In genomic region chr21:14414932-14415508, GRCh38 we compare ENCODE assay signal across 28 cellular contexts. TPM values are rescaled to one million over a fixed set of nuclear protein-coding genes. Genes with fewer than 3 reads are reported as not detected.
DNase-seq lines count a peak whose midpoint lies in the region; ATAC-seq and TF ChIP-seq lines count a peak whose summit lies in the region.
"Had no signal": no experiment of that assay in that cellular context is flagged by ENCODE, and none has a peak within 500 bp of the region (broad histone marks: within the 10 kb centered on the region; RNA-seq: fewer than 3 reads in every experiment).

No MANE protein-coding gene starts in this region.

- H3K36me3 Mint-ChIP-seq in GM23338 (ENCODE audit: low read depth), result no peaks in the 10 kb centered on the region; the same call in 1 of the 3 replicates
- H3K36me3 Mint-ChIP-seq in naive B cell, result peaks cover 7 to 18% of the 10 kb centered on the region in 2 donors
- H3K36me3 Mint-ChIP-seq in CD4-positive, alpha-beta T cell (ENCODE audit: low read depth), result no peaks in the 10 kb centered on the region

- no peak for TF ChIP-seq CTCF in GM13977 (IDR thresholded peaks at IDR 0.05; ENCODE audit: extremely low read depth, insufficient read depth, missing control alignments)
- TF ChIP-seq CTCF in GM23338 (conservative IDR thresholded peaks at IDR 0.05; ENCODE audit: low read depth in 2 of 2), result no peak
- TF ChIP-seq CTCF in CD4-positive, alpha-beta T cell (IDR thresholded peaks at IDR 0.05), result no peak

- H3K27me3 ChIP-seq in GM23338 (ENCODE audit: insufficient read depth), result no peaks in the 10 kb centered on the region
- no peaks in the 10 kb centered on the region for H3K27me3 ChIP-seq in CD4-positive, alpha-beta T cell (ENCODE audit: control insufficient read depth, insufficient read depth, low read length)
- H3K27me3 ChIP-seq: SJSA1, uterus had no signal

- no peak overlapping the region for H3K4me2 ChIP-seq in GM23338
- H3K4me2 ChIP-seq: KMS-11 had no signal

- H3K4me3 ChIP-seq in GM23338, result no peak overlapping the region
- H3K4me3 ChIP-seq: SJSA1, skin epidermis, uterus had no signal

- peaks cover 21% of the 10 kb centered on the region for H3K9me3 ChIP-seq in CD4-positive, alpha-beta T cell (ENCODE audit: control insufficient read depth, low read length)
- H3K9me3 ChIP-seq: SJSA1 had no signal

- peaks cover 6% of the 10 kb centered on the region for H3K4me1 ChIP-seq in GM23338 (ENCODE audit: insufficient read depth)
- H3K4me1 ChIP-seq: SJSA1, uterus had no signal

- in situ Hi-C loops in GM13977 (cut with MboI; ENCODE audit: low pct_unique_long_range_greater_than_20kb, low sequenced_read_pairs, unreplicated experiment), result no loop called here

- no peaks in the 10 kb centered on the region for H3K79me2 ChIP-seq in GM23338 (replicated peaks; ENCODE audit: insufficient read depth)

- peak; percentile 10 for DNase-seq in GM13977 (ENCODE audit: low spot score)
- DNase-seq in GM23338 (ENCODE audit: low spot score), result no peak
- DNase-seq in NOMO-1 treated with dmso at 0.1 percent for 144 hours (lab: John Stamatoyannopoulos, UW; ENCODE audit: unreplicated experiment), result peak; percentile 14
- peak; percentile 4 for DNase-seq in naive B cell
- no peak for DNase-seq in activated CD4-positive, alpha-beta T cell treated with anti-CD3 and anti-CD28 coated beads, Interleukin-2, amount 50 U/mL, for 1 hour
- no peak for DNase-seq in CD4-positive, alpha-beta T cell
- DNase-seq: activated CD4-positive, alpha-beta memory T cell treated with anti-CD3 and anti-CD28 coated beads, Interleukin-2, amount 10 ng/mL, durations not matched to agents 7 days and 5 days; activated naive CD4-positive, alpha-beta T cell treated with Interleukin-2 at 50 U/mL for 16 hours; anterior cingulate cortex; caudate nucleus; DMS53; GDM1; glutamatergic neuron; kidney glomerular epithelial cell; NCI-H1092; NCI-H1930; NCI-H226; NCI-H748 treated with DMSO at 0.1 percent for 48 hours; stimulated activated CD4-positive, alpha-beta T cell treated with anti-CD3 and anti-CD28 coated beads, Interleukin-1b, Interleukin-23, amount 100 ng/mL, for 48 hours; T-helper 2 cell; uterus had no signal

- CTCF ChIA-PET in CD4-positive, alpha-beta T cell (lab: Charles Lee), result interaction anchor here (0.6 kb wide), 1 partner anchor 12 kb away, joined by 4 read pairs; no protein-coding TSS in a partner anchor

- intact Hi-C loops in CD4-positive, alpha-beta T cell (cut with DNase I, micrococcal nuclease), result loop anchor here in 1 of 2 experiments (1.0 kb wide), 1 partner anchor 9 kb away; no protein-coding TSS in a partner anchor

- no peaks in the 10 kb centered on the region for H4K20me1 ChIP-seq in GM23338 (replicated peaks; ENCODE audit: insufficient read depth)

- peaks cover 7% of the 10 kb centered on the region; the same call in 2 of the 3 replicates for H3K4me1 Mint-ChIP-seq in GM23338
- peaks cover 4 to 12% (median 10%) of the 10 kb centered on the region in 3 donors for H3K4me1 Mint-ChIP-seq in naive B cell
- H3K4me1 Mint-ChIP-seq in CD4-positive, alpha-beta T cell (ENCODE audit: low read depth), result no peaks in the 10 kb centered on the region
- H3K4me1 Mint-ChIP-seq: activated CD4-positive, alpha-beta memory T cell treated with anti-CD3 and anti-CD28 coated beads, Interleukin-2, amount 10 ng/mL, durations not matched to agents 7 days and 5 days had no signal

- no peak overlapping the region for H3K27ac ChIP-seq in GM23338 (ENCODE audit: low read depth)
- no peak overlapping the region for H3K27ac ChIP-seq in CD4-positive, alpha-beta T cell (ENCODE audit: low read depth, low read length)
- H3K27ac ChIP-seq: KMS-11, SJSA1, skin epidermis, uterus had no signal

- POLR2A ChIA-PET in CD4-positive, alpha-beta T cell (lab: Charles Lee), result no interaction called here

- peaks cover 6% of the 10 kb centered on the region for H3K27me3 Mint-ChIP-seq in GM23338 (ENCODE audit: insufficient read depth, low read depth, poor library complexity)
- H3K27me3 Mint-ChIP-seq in naive B cell, result peaks cover 0 to 4% (median 3%) of the 10 kb centered on the region in 3 donors
- peaks cover 29% of the 10 kb centered on the region for H3K27me3 Mint-ChIP-seq in CD4-positive, alpha-beta T cell

- peak overlapping the region; percentile 69; the same call in 1 of the 2 replicates for H2AFZ ChIP-seq in GM23338

- H3K27ac Mint-ChIP-seq in GM23338 (no peak overlapping the region), naive B cell (peak overlapping the region in 2 of 6 donors; percentile 21 to 81)
- no peak overlapping the region for H3K27ac Mint-ChIP-seq in CD4-positive, alpha-beta T cell
- H3K27ac Mint-ChIP-seq: activated CD4-positive, alpha-beta memory T cell treated with anti-CD3 and anti-CD28 coated beads, Interleukin-2, amount 10 ng/mL, durations not matched to agents 7 days and 5 days; WTC11 had no signal

- no peak for ATAC-seq in GM23338
- ATAC-seq in naive B cell (ENCODE audit: low read depth in 2 of 2), result peak; percentile 47 to 54
- ATAC-seq in CD4-positive, alpha-beta T cell (ENCODE audit: poor library complexity), result no peak
- no peak for ATAC-seq in GM21515 (IDR thresholded peaks at IDR 0.05; ENCODE audit: unreplicated experiment)
- ATAC-seq: HCT116, Panc1, WTC11 had no signal

- no peaks in the 10 kb centered on the region for H3F3A ChIP-seq in GM23338 (replicated peaks; ENCODE audit: low read depth)

- H3K4me3 Mint-ChIP-seq in GM23338 (no peak overlapping the region), naive B cell (peak overlapping the region in 5 of 8 donors; percentile 16 to 58 (median 27))
- H3K4me3 Mint-ChIP-seq in CD4-positive, alpha-beta T cell, result no peak overlapping the region
- H3K4me3 Mint-ChIP-seq: activated CD4-positive, alpha-beta memory T cell treated with anti-CD3 and anti-CD28 coated beads, Interleukin-2, amount 10 ng/mL, durations not matched to agents 7 days and 5 days; WTC11 had no signal

- H3K9me2 ChIP-seq in GM23338 (ENCODE audit: insufficient read depth), result no peaks in the 10 kb centered on the region

- no peaks in the 10 kb centered on the region for H3K36me3 ChIP-seq in GM23338 (ENCODE audit: insufficient read depth)
- H3K36me3 ChIP-seq: SJSA1, uterus had no signal

- H3K9me3 Mint-ChIP-seq in GM23338 (peaks cover 12% of the 10 kb centered on the region), naive B cell (peaks cover 5 to 24% (median 19%) of the 10 kb centered on the region in 7 donors)
- peaks cover 11% of the 10 kb centered on the region for H3K9me3 Mint-ChIP-seq in CD4-positive, alpha-beta T cell

TF ChIP-seq in GM23338, 12 proteins besides CTCF, POLR2A, EP300 and RAD21:
- no peak for TF ChIP-seq EZH2phosphoT487 (IDR thresholded peaks at IDR 0.05; ENCODE audit: unreplicated experiment)
- no peak for TF ChIP-seq ZNF114 (CRISPR knock-in tag; IDR thresholded peaks at IDR 0.05)
- TF ChIP-seq STAT1 (IDR thresholded peaks at IDR 0.05; ENCODE audit: unreplicated experiment), result no peak
- TF ChIP-seq ETS1 (IDR thresholded peaks at IDR 0.05), result no peak
- no peak for TF ChIP-seq POLR2AphosphoS5 (IDR thresholded peaks at IDR 0.05; ENCODE audit: low read depth)

RNA-seq across cellular contexts. Expression of gene HSPA13, which starts 32.1 kb away (rescaled TPM):
- total RNA-seq in GM23338 (2014; rRNA removed; shearing (Covaris generic)), result 34.8 and 39.0 TPM in 2 replicates
- polyA plus RNA-seq in GM23338 (2016; fragmentation: Nextera tagmentation; extraction: Ambion mirVana) (16.6 and 17.7 TPM in 2 replicates), naive B cell (ENCODE audit: low read depth in 6 of 6) (10 to 100 TPM in 4 of 6 donors, 1 to 10 TPM in 2; 9.1 to 24.1 (median 11.7) TPM)
- total RNA-seq in CD4-positive, alpha-beta T cell, result 10 to 100 TPM; 39.6 to 41.4 TPM

Comparison
In these comparisons a context has a peak if more than half of its experiments do, and no peak if none do; other contexts are left out.
1. DNase-seq: peak in GM13977 (single experiment), NOMO-1 treated with dmso at 0.1 percent for 144 hours (single experiment) and naive B cell (single experiment); none in GM23338 (single experiment), activated CD4-positive, alpha-beta T cell treated with anti-CD3 and anti-CD28 coated beads, Interleukin-2, amount 50 U/mL, for 1 hour (single experiment) and CD4-positive, alpha-beta T cell (0 of 10).
2. ATAC-seq: peak in naive B cell (2 of 2); none in GM23338 (single experiment), CD4-positive, alpha-beta T cell (single experiment) and GM21515 (single experiment).
3. H3K4me3 Mint-ChIP-seq: peak in naive B cell (5 of 8); none in GM23338 (single experiment) and CD4-positive, alpha-beta T cell (single experiment).